In the genomic region with DNA sequence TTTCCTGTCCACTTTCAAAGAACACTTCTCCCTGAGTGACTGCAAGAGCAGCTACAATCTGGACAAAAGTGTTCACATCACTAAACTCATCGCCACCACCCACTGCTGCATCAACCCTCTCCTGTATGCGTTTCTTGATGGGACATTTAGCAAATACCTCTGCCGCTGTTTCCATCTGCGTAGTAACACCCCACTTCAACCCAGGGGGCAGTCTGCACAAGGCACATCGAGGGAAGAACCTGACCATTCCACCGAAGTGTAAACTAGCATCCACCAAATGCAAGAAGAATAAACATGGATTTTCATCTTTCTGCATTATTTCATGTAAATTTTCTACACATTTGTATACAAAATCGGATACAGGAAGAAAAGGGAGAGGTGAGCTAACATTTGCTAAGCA, we compare ENCODE assay signal across 1 cellular context.
TF ChIP-seq lines count a peak whose summit lies in the region.

No MANE protein-coding gene starts in this region.

TF ChIP-seq in endothelial cell of umbilical vein, 7 proteins besides CTCF, POLR2A, EP300 and RAD21:
- no peak for TF ChIP-seq GATA2 (IDR thresholded peaks at IDR 0.05; ENCODE audit: insufficient read depth, insufficient read length, low read depth, low read length)
